Comparison of ENCODE assay signal across 2 cellular contexts in genomic region chr9:129105857-129106694, GRCh38.
TF ChIP-seq lines count a peak whose summit lies in the region.

No MANE protein-coding gene starts in this region.

TF ChIP-seq in A549, 52 proteins besides CTCF, POLR2A, EP300 and RAD21:
- TF ChIP-seq ZFP36 (IDR thresholded peaks at IDR 0.05; ENCODE audit: borderline replicate concordance, partially characterized antibody): peak; percentile 23
- no peak for TF ChIP-seq FOSB (CRISPR knock-in tag; IDR thresholded peaks at IDR 0.05)

TF ChIP-seq in K562, 482 proteins besides CTCF, POLR2A, EP300 and RAD21:
- no peak for TF ChIP-seq RERE (CRISPR knock-in tag; IDR thresholded peaks at IDR 0.05; ENCODE audit: borderline replicate concordance)
- TF ChIP-seq ZFP36 (IDR thresholded peaks at IDR 0.05; ENCODE audit: low read depth, low read length, partially characterized antibody): peak; percentile 60
